In genomic region chr15:39657714-39658113, GRCh38 we compare ENCODE assay signal across 1 cellular context.
TF ChIP-seq lines count a peak whose summit lies in the region.

No MANE protein-coding gene starts in this region.

TF ChIP-seq in SK-N-SH, 30 proteins besides CTCF, POLR2A, EP300 and RAD21 (continued from another document):
- peak; percentile 68 for TF ChIP-seq PBX3 (IDR thresholded peaks at IDR 0.05)
- no peak for TF ChIP-seq POLR2AphosphoS5 (IDR thresholded peaks at IDR 0.05; ENCODE audit: low read depth, low read length)
- peak; percentile 32; the same call in 1 of the 2 replicates for TF ChIP-seq NFIC (IDR thresholded peaks at IDR 0.05; ENCODE audit: borderline replicate concordance)
- no peak for TF ChIP-seq FOXM1 (IDR thresholded peaks at IDR 0.05; ENCODE audit: low read depth)
- no peak for TF ChIP-seq RCOR1 (IDR thresholded peaks at IDR 0.05; ENCODE audit: low read length)
- no peak for TF ChIP-seq GABPA (IDR thresholded peaks at IDR 0.05; ENCODE audit: low read depth)
- TF ChIP-seq CHD2 (IDR thresholded peaks at IDR 0.05; ENCODE audit: low read length, partially characterized antibody) = no peak
- TF ChIP-seq USF1 (IDR thresholded peaks at IDR 0.05; ENCODE audit: borderline replicate concordance, low read depth) = no peak
- TF ChIP-seq IRF3 (IDR thresholded peaks at IDR 0.05; ENCODE audit: low read depth, low read length) = no peak
- no peak for TF ChIP-seq RXRA (IDR thresholded peaks at IDR 0.05; ENCODE audit: borderline replicate concordance, low read depth)
